6 cellular contexts compared by ENCODE assay signal in the genomic region with DNA sequence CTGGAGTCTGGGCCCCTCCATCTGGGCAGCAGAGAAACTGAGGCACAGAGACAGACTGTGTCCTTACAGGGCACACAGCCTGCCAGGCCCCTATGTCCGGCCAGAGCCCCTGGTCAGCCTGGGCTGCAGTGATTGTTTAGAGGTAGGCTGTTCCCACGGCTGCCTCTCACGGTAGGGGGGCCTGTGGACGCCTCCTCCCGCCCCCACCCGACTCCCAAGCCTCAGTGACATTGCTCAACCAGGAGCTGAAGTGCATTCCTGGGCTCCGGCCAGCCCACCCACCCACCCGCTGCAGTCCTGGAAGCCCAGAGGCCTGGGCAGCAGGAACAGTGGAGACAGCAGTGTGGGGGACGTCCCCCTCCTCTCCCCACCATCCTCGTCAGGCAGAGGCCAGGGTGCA. TPM values are rescaled to one million over a fixed set of nuclear protein-coding genes. Genes with fewer than 3 reads are reported as not detected.
"Had no signal": no experiment of that assay in that cellular context is flagged by ENCODE, and none has a peak within 500 bp of the region (broad histone marks: within the 10 kb centered on the region; RNA-seq: fewer than 3 reads in every experiment).

No MANE protein-coding gene starts in this region.

RNA-seq across cellular contexts. Expression of gene GGTLC3, which starts 4.5 kb away (rescaled TPM):
- total RNA-seq: GM23248, H1, H9, HT-29, IMR-90, K562 had no signal
- polyA plus RNA-seq: GM23248, H1, IMR-90, K562 had no signal

RNA-seq across cellular contexts. Expression of gene TMEM191B, which starts 14.1 kb away (rescaled TPM):
- total RNA-seq: GM23248, IMR-90 had no signal
